ENCODE assay signal across 23 cellular contexts in genomic region chr17:38586788-38587187, GRCh38. TPM values are rescaled to one million over a fixed set of nuclear protein-coding genes. Genes with fewer than 3 reads are reported as not detected.
A peak's percentile ranks its signal among the peaks of the same experiment; 100 is the strongest.
DNase-seq lines count a peak whose midpoint lies in the region; ATAC-seq, FAIRE-seq and TF ChIP-seq lines count a peak whose summit lies in the region.
"Had no signal": no experiment of that assay in that cellular context is flagged by ENCODE, and none has a peak within 500 bp of the region (broad histone marks: within the 10 kb centered on the region; RNA-seq: fewer than 3 reads in every experiment).

No MANE protein-coding gene starts in this region.

- H3K4me1 ChIP-seq in HepG2 (ENCODE audit: insufficient read depth, low read length) (peaks cover 52% of the 10 kb centered on the region), right lobe of liver (peaks cover 0 to 22% (median 10%) of the 10 kb centered on the region in 4 donors), Loucy (ENCODE audit: insufficient read depth, low read length, poor library complexity, severe bottlenecking) (peaks cover 47% of the 10 kb centered on the region)

- intact Hi-C loops in HepG2 (cut with micrococcal nuclease; ENCODE audit: unreplicated experiment) (no loop called here), right lobe of liver (cut with DNase I) (loop anchor here in 1 of 2 donors (10.0 kb wide), 1 partner anchor 78 kb away; no protein-coding TSS in a partner anchor), dorsolateral prefrontal cortex (cut with DNase I) (loop anchor here (5.0 to 10.0 kb wide), 3 partner anchors 79 to 92 kb away; no protein-coding TSS in a partner anchor)

- no peak overlapping the region for H3K9ac ChIP-seq in HepG2 (ENCODE audit: insufficient read depth, low read depth, low read length)
- peak overlapping the region; percentile 42 for H3K9ac ChIP-seq in Loucy (ENCODE audit: low read depth, low read length, poor library complexity, severe bottlenecking)

- TF ChIP-seq CTCF in HepG2 (CRISPR knock-in tag; IDR thresholded peaks at IDR 0.05) (no peak), right lobe of liver (IDR thresholded peaks at IDR 0.05) (no peak), Loucy (conservative IDR thresholded peaks at IDR 0.05; ENCODE audit: low read length) (no peak), dorsolateral prefrontal cortex (IDR thresholded peaks at IDR 0.05 in 54 of 56, conservative IDR thresholded peaks at IDR 0.05 in 2 of 56; ENCODE audit: low read depth in 1 of 56, partially characterized antibody in 56 of 56) (no peak)

- H4K20me1 ChIP-seq in HepG2 (ENCODE audit: insufficient read depth, low read length) (peaks cover 14% of the 10 kb centered on the region; the same call in 1 of the 2 replicates), Loucy (ENCODE audit: insufficient read depth, low read length, poor library complexity, severe bottlenecking) (no peaks in the 10 kb centered on the region)

- H3K9me2 ChIP-seq in Loucy (replicated peaks; ENCODE audit: low read depth, low read length), result no peaks in the 10 kb centered on the region

- H3K4me3 ChIP-seq in HepG2 (replicated peaks in 1 of 3; ENCODE audit: insufficient read depth in 1 of 3, low read depth in 2 of 3, low read length in 3 of 3), result no peak overlapping the region
- no peak overlapping the region for H3K4me3 ChIP-seq in right lobe of liver
- peak overlapping the region; percentile 11 for H3K4me3 ChIP-seq in Loucy (ENCODE audit: low read length, poor library complexity, severe bottlenecking)
- H3K4me3 ChIP-seq in dorsolateral prefrontal cortex, result no peak overlapping the region
- H3K4me3 ChIP-seq: A549, GM12878, GM23338, HAP-1 had no signal

- ATAC-seq in HepG2, result no peak
- no peak for ATAC-seq in right lobe of liver
- no peak for ATAC-seq in activated CD8-positive, alpha-beta T cell treated with anti-CD3 and anti-CD28 coated beads, Interleukin-2, amount 10 ng/mL, durations not matched to agents 7 days and 5 days
- ATAC-seq: A549; CD8-positive, alpha-beta T cell; GM12878; GM23338 had no signal

- POLR2A ChIA-PET in HepG2 (lab: Yijun Ruan, JAX), result interaction anchor here (1.5 to 1.7 kb wide), 2 partner anchors 14 to 19 kb away, joined by 4 to 7 read pairs; partner anchors contain the start of gene SRCIN1
- POLR2A ChIA-PET in activated CD8-positive, alpha-beta T cell treated with anti-CD3 and anti-CD28 coated beads, Interleukin-2, amount 10 ng/mL, durations not matched to agents 7 days and 5 days (lab: Charles Lee), result interaction anchor here (0.6 kb wide), 1 partner anchor 185 kb away, joined by 3 read pairs; no protein-coding TSS in a partner anchor

- H3K36me3 Mint-ChIP-seq in activated CD8-positive, alpha-beta T cell treated with anti-CD3 and anti-CD28 coated beads, Interleukin-2, amount 10 ng/mL, durations not matched to agents 7 days and 5 days (ENCODE audit: low read depth), result no peaks in the 10 kb centered on the region
- H3K36me3 Mint-ChIP-seq: CD4-positive, CD25-positive, alpha-beta regulatory T cell; CD8-positive, alpha-beta T cell had no signal

- BruUV-seq in HepG2 (replicated peaks; lab: Mats Ljungman, UMichigan), result no TSS peak

- TF ChIP-seq EP300 in HepG2 (IDR thresholded peaks at IDR 0.05; ENCODE audit: low read depth in 2 of 2, low read length in 2 of 2) (no peak), HepG2 (CRISPR knock-in tag; IDR thresholded peaks at IDR 0.05; ENCODE audit: borderline replicate concordance) (no peak)

- H3K79me2 ChIP-seq in HepG2 (ENCODE audit: insufficient read depth, low read length) (no peaks in the 10 kb centered on the region), Loucy (ENCODE audit: insufficient read depth, low read length) (no peaks in the 10 kb centered on the region)

- no peaks in the 10 kb centered on the region for H3K36me3 ChIP-seq in HepG2 (replicated peaks in 1 of 2; ENCODE audit: control insufficient read depth in 1 of 2, insufficient read depth in 2 of 2, low read length in 2 of 2)
- no peaks in the 10 kb centered on the region for H3K36me3 ChIP-seq in right lobe of liver
- H3K36me3 ChIP-seq in Loucy (ENCODE audit: insufficient read depth, low read length), result no peaks in the 10 kb centered on the region
- H3K36me3 ChIP-seq: BE2C, HAP-1 had no signal

- CTCF ChIA-PET in HepG2 (lab: Yijun Ruan, JAX; ENCODE audit: low intra/inter-chr PET ratio, low total read pairs), result no interaction called here
- CTCF ChIA-PET in activated CD8-positive, alpha-beta T cell treated with anti-CD3 and anti-CD28 coated beads, Interleukin-2, amount 10 ng/mL, durations not matched to agents 7 days and 5 days (lab: Charles Lee), result interaction anchor here (0.9 to 9.7 kb wide), 2 partner anchors 27 to 32 kb away, joined by 3 to 136 read pairs; no protein-coding TSS in a partner anchor

- peaks cover 74% of the 10 kb centered on the region for H3K27me3 Mint-ChIP-seq in activated CD8-positive, alpha-beta T cell treated with anti-CD3 and anti-CD28 coated beads, Interleukin-2, amount 10 ng/mL, durations not matched to agents 7 days and 5 days (ENCODE audit: low read depth)

- DNase-seq in HepG2 (ENCODE audit: low spot score), result no peak
- DNase-seq in right lobe of liver, result no peak
- DNase-seq in dorsolateral prefrontal cortex, result no peak
- DNase-seq in NCI-H526 (lab: John Stamatoyannopoulos, UW), result no peak
- DNase-seq in mesenteric fat pad (ENCODE audit: low spot score), result no peak
- no peak for DNase-seq in activated CD8-positive, alpha-beta T cell treated with anti-CD3 and anti-CD28 coated beads, Interleukin-2, amount 10 ng/mL, durations not matched to agents 7 days and 5 days
- DNase-seq: 8988T; ACHN; AML-193; BE2C; Caco-2; CD4-positive, CD25-positive, alpha-beta regulatory T cell; CD8-positive, alpha-beta T cell; DMS 273 treated with DMSO at 0.1 percent for 48 hours; DMS79; EL; HFFc6 had no signal

- no peaks in the 10 kb centered on the region for H3K9me3 ChIP-seq in HepG2 (ENCODE audit: low read length)
- no peaks in the 10 kb centered on the region for H3K9me3 ChIP-seq in right lobe of liver
- no peaks in the 10 kb centered on the region for H3K9me3 ChIP-seq in Loucy (ENCODE audit: insufficient read depth, low read depth, low read length)
- H3K9me3 ChIP-seq: A549, BE2C, Caco-2, HAP-1 had no signal

- H3K4me3 Mint-ChIP-seq in activated CD8-positive, alpha-beta T cell treated with anti-CD3 and anti-CD28 coated beads, Interleukin-2, amount 10 ng/mL, durations not matched to agents 7 days and 5 days, result no peak overlapping the region
- H3K4me3 Mint-ChIP-seq: CD4-positive, CD25-positive, alpha-beta regulatory T cell; CD8-positive, alpha-beta T cell; GM23338; HFFc6 had no signal

- TF ChIP-seq POLR2A in HepG2 (IDR thresholded peaks at IDR 0.05; ENCODE audit: insufficient read depth in 1 of 2, low read depth in 2 of 2, low read length in 2 of 2), result no peak
- no peak for TF ChIP-seq POLR2A in right lobe of liver (IDR thresholded peaks at IDR 0.05)

- in situ Hi-C loops in HepG2 (cut with HindIII; ENCODE audit: extremely low pct_ligation_motif_present, low pct_unique_long_range_greater_than_20kb), result loop anchor here (5.0 kb wide), 1 partner anchor 34 kb away; no protein-coding TSS in a partner anchor

- no peak overlapping the region for H3K27ac Mint-ChIP-seq in activated CD8-positive, alpha-beta T cell treated with anti-CD3 and anti-CD28 coated beads, Interleukin-2, amount 10 ng/mL, durations not matched to agents 7 days and 5 days
- H3K27ac Mint-ChIP-seq: CD4-positive, CD25-positive, alpha-beta regulatory T cell; CD8-positive, alpha-beta T cell; GM23338; HFFc6 had no signal

- FAIRE-seq in HepG2 (lab: Jason Lieb, UNC), result no peak
- FAIRE-seq: A549, GM12878 had no signal

- WGBS in HepG2 (ENCODE audit: low lambda C conversion rate), result 40% methylated on average over 3 of the region's 7 CpGs
- 75% methylated on average over 2 of the region's 7 CpGs for WGBS in right lobe of liver (ENCODE audit: insufficient coverage, low coverage, low lambda C conversion rate, missing lambda C conversion rate)

- TF ChIP-seq RAD21 in HepG2 (CRISPR knock-in tag; IDR thresholded peaks at IDR 0.05), result no peak

- H3K4me1 Mint-ChIP-seq in activated CD8-positive, alpha-beta T cell treated with anti-CD3 and anti-CD28 coated beads, Interleukin-2, amount 10 ng/mL, durations not matched to agents 7 days and 5 days (ENCODE audit: low read depth), result peaks cover 45% of the 10 kb centered on the region

- H3F3A ChIP-seq in Loucy (ENCODE audit: low read depth), result no peaks in the 10 kb centered on the region

- H3K27me3 ChIP-seq in HepG2 (ENCODE audit: control insufficient read depth in 1 of 2, insufficient read depth in 2 of 2, low read length in 2 of 2), result peaks cover 0 to 18% of the 10 kb centered on the region in 2 experiments; a peak in 3 of 5 replicates
- no peaks in the 10 kb centered on the region for H3K27me3 ChIP-seq in right lobe of liver
- no peaks in the 10 kb centered on the region for H3K27me3 ChIP-seq in Loucy (ENCODE audit: insufficient read depth, low read length, poor library complexity, severe bottlenecking)
- H3K27me3 ChIP-seq in dorsolateral prefrontal cortex, result peaks cover 0 to 6% (median 0%) of the 10 kb centered on the region in 45 donors
- H3K27me3 ChIP-seq: BE2C had no signal

- no peak overlapping the region for H2AFZ ChIP-seq in HepG2 (ENCODE audit: low read length)
- no peak overlapping the region for H2AFZ ChIP-seq in Loucy (ENCODE audit: low read length)
- H2AFZ ChIP-seq: GM23338 had no signal

- H3K27ac ChIP-seq in HepG2 (ENCODE audit: extremely low read length, insufficient read depth, low read length), result no peak overlapping the region
- no peak overlapping the region for H3K27ac ChIP-seq in right lobe of liver
- peak overlapping the region in 37 of 59 donors; percentile 6 to 81 (median 56) for H3K27ac ChIP-seq in dorsolateral prefrontal cortex
- H3K27ac ChIP-seq: A549, C4-2B had no signal

- H3K9me3 Mint-ChIP-seq in activated CD8-positive, alpha-beta T cell treated with anti-CD3 and anti-CD28 coated beads, Interleukin-2, amount 10 ng/mL, durations not matched to agents 7 days and 5 days (ENCODE audit: insufficient read depth), result no peaks in the 10 kb centered on the region
- H3K9me3 Mint-ChIP-seq: CD4-positive, CD25-positive, alpha-beta regulatory T cell; CD8-positive, alpha-beta T cell; GM23338; HFFc6 had no signal

- H3K4me2 ChIP-seq in HepG2 (ENCODE audit: low read depth, low read length) (no peak overlapping the region), Loucy (ENCODE audit: low read depth, low read length, poor library complexity, severe bottlenecking) (peak overlapping the region; percentile 61)
- H3K4me2 ChIP-seq: A549, GM23338 had no signal

RNA-seq across cellular contexts. Expression of gene SRCIN1, which starts 19.0 kb away (rescaled TPM):
- 0.90 and 1.2 TPM in 2 replicates for total RNA-seq in HepG2 (2016; rRNA removed; fragmentation: Illumina TruSeq; extraction: Trizol)
- total RNA-seq in HepG2 (2016; cell fraction: cytosol; rRNA removed; fragmentation: Illumina TruSeq; extraction: Trizol; ENCODE audit: low read depth), result 0.26 and 0.30 TPM in 2 replicates
- total RNA-seq in HepG2 (2016; cell fraction: insoluble cytoplasmic fraction; rRNA removed; fragmentation: Illumina TruSeq; extraction: Trizol), result 0.76 and 1.4 TPM in 2 replicates
- total RNA-seq in HepG2 (2016; cell fraction: membrane; rRNA removed; fragmentation: Illumina TruSeq; extraction: Trizol), result 0.43 and 1.00 TPM in 2 replicates
- total RNA-seq in HepG2 (2016; cell fraction: nucleus; rRNA removed; fragmentation: Illumina TruSeq; extraction: Trizol), result 2.5 and 3.1 TPM in 2 replicates
- polyA plus RNA-seq in HepG2 (2011; rRNA removed), result 9.6 and 19.8 TPM in 2 replicates
- polyA plus RNA-seq in HepG2 (2011; cell fraction: cytosol; rRNA removed), result 2.9 and 4.8 TPM in 2 replicates
- 128 and 143 TPM in 2 replicates for polyA plus RNA-seq in HepG2 (2011; cell fraction: nucleus; rRNA removed)
- polyA plus RNA-seq in HepG2 (2012), result 9.9 and 11.0 TPM in 2 replicates
- 0.26 and 0.32 TPM in 2 replicates for polyA plus RNA-seq in HepG2 (2016; cell fraction: cytosol; fragmentation: Illumina TruSeq; extraction: Trizol; ENCODE audit: low read depth)
- 1.0 and 2.4 TPM in 2 replicates for polyA plus RNA-seq in HepG2 (2016; cell fraction: insoluble cytoplasmic fraction; fragmentation: Illumina TruSeq; extraction: Trizol; ENCODE audit: low read depth)
- polyA plus RNA-seq in HepG2 (2016; cell fraction: membrane; fragmentation: Illumina TruSeq; extraction: Trizol; ENCODE audit: low read depth), result 0.64 and 0.68 TPM in 2 replicates
- 13.9 and 14.2 TPM in 2 replicates for polyA plus RNA-seq in HepG2 (2016; cell fraction: nucleus; fragmentation: Illumina TruSeq; extraction: Trizol; ENCODE audit: insufficient read depth, low read depth)
- 2.4 and 22.5 TPM in 2 replicates for polyA minus RNA-seq in HepG2 (2011; rRNA and poly(A)+ RNA removed; ENCODE audit: low replicate concordance)
- polyA minus RNA-seq in HepG2 (2011; cell fraction: cytosol; rRNA and poly(A)+ RNA removed), result 5.7 and 10.1 TPM in 2 replicates
- 22.4 and 24.7 TPM in 2 replicates for polyA minus RNA-seq in HepG2 (2011; cell fraction: nucleus; rRNA and poly(A)+ RNA removed)
- total RNA-seq in right lobe of liver, result 10 to 100 TPM in 4 of 6 experiments, 1 to 10 TPM in 2; 5.6 to 17.6 (median 11.5) TPM
- 100 to 1,000 TPM in 111 of 120 experiments, 10 to 100 TPM in 9; 80.9 to 338 (median 151) TPM for total RNA-seq in dorsolateral prefrontal cortex
- 10.1 TPM for total RNA-seq in mesenteric fat pad
- under 1 TPM in 1 of 2 experiments, not detected in 1; 0.34 TPM for total RNA-seq in activated CD8-positive, alpha-beta T cell treated with anti-CD3 and anti-CD28 coated beads, Interleukin-2, amount 10 ng/mL, durations not matched to agents 7 days and 5 days
- total RNA-seq: CD4-positive, CD25-positive, alpha-beta regulatory T cell; HFFc6 had no signal
- polyA plus RNA-seq: CD4-positive, CD25-positive, alpha-beta regulatory T cell had no signal

Comparison
In these comparisons a context has a peak if more than half of its experiments do, and no peak if none do; other contexts are left out.
1. H3K27ac ChIP-seq: peak in dorsolateral prefrontal cortex (37 of 59); none in HepG2 (single experiment) and right lobe of liver (0 of 3).